Comparison of ENCODE assay signal across 10 cellular contexts in genomic region chr3:11482024-11482423, GRCh38.
A peak's percentile ranks its signal among the peaks of the same experiment; 100 is the strongest.
DNase-seq lines count a peak whose midpoint lies in the region; ATAC-seq and TF ChIP-seq lines count a peak whose summit lies in the region.
"Had no signal": no experiment of that assay in that cellular context is flagged by ENCODE, and none has a peak within 500 bp of the region (broad histone marks: within the 10 kb centered on the region; RNA-seq: fewer than 3 reads in every experiment).

No MANE protein-coding gene starts in this region.

- H4K20me1 ChIP-seq in fibroblast of lung (ENCODE audit: control insufficient read depth, extremely low read depth, insufficient read depth, low read length) = no peaks in the 10 kb centered on the region

- no peak for TF ChIP-seq CTCF in fibroblast of lung (conservative IDR thresholded peaks at IDR 0.05 in 1 of 2, IDR thresholded peaks at IDR 0.05 in 1 of 2; ENCODE audit: low read depth in 1 of 2, low read length in 2 of 2)
- TF ChIP-seq CTCF in thyroid gland (IDR thresholded peaks at IDR 0.05) = no peak

- H3K9me3 ChIP-seq in fibroblast of lung (ENCODE audit: control insufficient read depth, insufficient read depth, low read depth, low read length) (no peaks in the 10 kb centered on the region), thyroid gland (no peaks in the 10 kb centered on the region)

- peak overlapping the region; percentile 5 for H3K4me2 ChIP-seq in fibroblast of lung (ENCODE audit: extremely low read depth, insufficient read depth, low read length)

- no peaks in the 10 kb centered on the region for H3K36me3 ChIP-seq in fibroblast of lung (ENCODE audit: control insufficient read depth, insufficient read depth, low read length)
- H3K36me3 ChIP-seq in thyroid gland = no peaks in the 10 kb centered on the region

- H3K9ac ChIP-seq in fibroblast of lung (ENCODE audit: insufficient read depth, low read length) = no peak overlapping the region

- no peak overlapping the region for H2AFZ ChIP-seq in fibroblast of lung (ENCODE audit: low read length)

- H3K27me3 ChIP-seq in fibroblast of lung (ENCODE audit: control insufficient read depth, insufficient read depth, low read length) (no peaks in the 10 kb centered on the region), thyroid gland (no peaks in the 10 kb centered on the region)

- DNase-seq in amniotic epithelial cell (ENCODE audit: low read depth) = peak; percentile 38
- DNase-seq in fibroblast of lung (ENCODE audit: low read depth in 2 of 2) = peak in 1 of 2 donors; percentile 72
- peak; percentile 53 for DNase-seq in midbrain (lab: John Stamatoyannopoulos, UW)
- peak; percentile 35 for DNase-seq in thyroid gland
- no peak for DNase-seq in GOT3 (lab: John Stamatoyannopoulos, UW)
- no peak for DNase-seq in NCI-H187 (lab: John Stamatoyannopoulos, UW)
- DNase-seq: activated T-cell treated with anti-CD3 and anti-CD28 coated beads, Interleukin-2, amount 50 U/mL, for 72 hours; NCI-H524; stimulated activated naive CD4-positive, alpha-beta T cell had no signal

- TF ChIP-seq POLR2A in thyroid gland (IDR thresholded peaks at IDR 0.05) = no peak

- 76 to 84% methylated on average over 8 of the region's 8 CpGs for WGBS in thyroid gland, 2 donors

- H3K79me2 ChIP-seq in fibroblast of lung (ENCODE audit: control insufficient read depth, insufficient read depth, low read length) = no peaks in the 10 kb centered on the region

- ATAC-seq in HG03520 (IDR thresholded peaks at IDR 0.05; ENCODE audit: unreplicated experiment) = no peak
- ATAC-seq: activated T-cell treated with anti-CD3 and anti-CD28 coated beads, Interleukin-2, amount 50 U/mL, for 72 hours had no signal

- H3K4me1 ChIP-seq in fibroblast of lung (ENCODE audit: control insufficient read depth, extremely low read depth, insufficient read depth, low read length) (peaks cover 23% of the 10 kb centered on the region), thyroid gland (peaks cover 0 to 35% of the 10 kb centered on the region in 2 donors)

- intact Hi-C loops in thyroid gland (cut with DNase I) = no loop called here

- no peak overlapping the region for H3K4me3 ChIP-seq in fibroblast of lung (replicated peaks in 1 of 4; ENCODE audit: control extremely low read depth in 1 of 4, insufficient read depth in 1 of 4, low read depth in 3 of 4, low read length in 4 of 4)
- H3K4me3 ChIP-seq in thyroid gland (replicated peaks in 1 of 3) = no peak overlapping the region

- H3K27ac ChIP-seq in fibroblast of lung (ENCODE audit: insufficient read depth, low read length) (no peak overlapping the region), thyroid gland (peak overlapping the region in 1 of 3 donors; percentile 41)

Comparison
In these comparisons a context has a peak if more than half of its experiments do, and no peak if none do; other contexts are left out.
1. DNase-seq: peak in amniotic epithelial cell (single experiment), midbrain (single experiment) and thyroid gland (2 of 2); none in GOT3 (single experiment) and NCI-H187 (0 of 2).